21 cellular contexts compared by ENCODE assay signal in genomic region chr21:38208118-38208517, GRCh38. TPM values are rescaled to one million over a fixed set of nuclear protein-coding genes. Genes with fewer than 3 reads are reported as not detected.
A peak's percentile ranks its signal among the peaks of the same experiment; 100 is the strongest.
DNase-seq lines count a peak whose midpoint lies in the region; ATAC-seq and TF ChIP-seq lines count a peak whose summit lies in the region.
"Had no signal": no experiment of that assay in that cellular context is flagged by ENCODE, and none has a peak within 500 bp of the region (broad histone marks: within the 10 kb centered on the region; RNA-seq: fewer than 3 reads in every experiment).

No MANE protein-coding gene starts in this region.

- intact Hi-C loops in activated CD4-positive, alpha-beta T cell treated with anti-CD3 and anti-CD28 coated beads, Interleukin-2, amount 10 ng/mL, durations not matched to agents 24 days and 14 days (cut with micrococcal nuclease) = no loop called here
- intact Hi-C loops in activated T-helper 1 cell treated with anti-CD3 and anti-CD28 coated beads, Interleukin-12 subunit alpha, Interleukin-12 subunit beta, Interleukin-2, Interleukin-4 antibody, amounts not matched to agents 30 ng/mL and 10 ng/mL and 1 ng/mL, durations not matched to agents 14 hours and 24 hours and 36 hours (cut with micrococcal nuclease) = no loop called here

- H3K9me2 ChIP-seq in hepatocyte (replicated peaks; ENCODE audit: insufficient read depth) = no peaks in the 10 kb centered on the region

- H3K36me3 ChIP-seq in neutrophil (no peaks in the 10 kb centered on the region), hepatocyte (replicated peaks; ENCODE audit: insufficient read depth, low read depth) (no peaks in the 10 kb centered on the region)
- H3K36me3 ChIP-seq: SJCRH30 had no signal

- peaks cover 46 to 52% of the 10 kb centered on the region in 2 experiments for H3K4me1 ChIP-seq in neutrophil (ENCODE audit: control insufficient read depth in 1 of 2, insufficient read depth in 1 of 2, low read depth in 1 of 2, low read length in 1 of 2)
- H3K4me1 ChIP-seq in hepatocyte (ENCODE audit: insufficient read depth) = no peaks in the 10 kb centered on the region
- H3K4me1 ChIP-seq: A549, SJCRH30 had no signal

- peak; percentile 54 for DNase-seq in activated CD4-positive, alpha-beta T cell treated with anti-CD3 and anti-CD28 coated beads, Interleukin-2, amount 10 ng/mL, durations not matched to agents 24 days and 14 days
- no peak for DNase-seq in activated CD4-positive, alpha-beta T cell treated with anti-CD3 and anti-CD28 coated beads for 1 hour
- peak; percentile 40 for DNase-seq in Jurkat, Clone E6-1 (ENCODE audit: low read depth, low spot score)
- no peak for DNase-seq in activated T-helper 1 cell treated with anti-CD3 and anti-CD28 coated beads, Interleukin-12 subunit alpha, Interleukin-12 subunit beta, Interleukin-2, Interleukin-4 antibody, amounts not matched to agents 30 ng/mL and 10 ng/mL and 1 ng/mL, durations not matched to agents 14 hours and 24 hours and 36 hours (ENCODE audit: low spot score)
- no peak for DNase-seq in stimulated activated CD8-positive, alpha-beta memory T cell treated with anti-CD3 and anti-CD28 coated beads, Interleukin-4, amount 100 ng/mL, for 48 hours
- no peak for DNase-seq in hepatocyte (ENCODE audit: low spot score)
- DNase-seq: C1 segment of cervical spinal cord, DMS 273 treated with DMSO at 0.1 percent for 48 hours, H7, MM.1S, NCI-H1105, NCI-H1694, NCI-H2107, NCI-H226, NCI-H526 treated with DMSO at 0.1 percent for 48 hours, RPMI8226, SJCRH30 had no signal

- H3K27ac ChIP-seq in neutrophil (peak overlapping the region; percentile 56), hepatocyte (no peak overlapping the region)
- H3K27ac ChIP-seq: A549, SJCRH30 had no signal

- H3K4me2 ChIP-seq in hepatocyte = no peak overlapping the region
- H3K4me2 ChIP-seq: A549 had no signal

- H3K36me3 Mint-ChIP-seq in activated CD4-positive, alpha-beta T cell treated with anti-CD3 and anti-CD28 coated beads, Interleukin-2, amount 10 ng/mL, durations not matched to agents 24 days and 14 days (ENCODE audit: low read depth) = no peaks in the 10 kb centered on the region
- no peaks in the 10 kb centered on the region for H3K36me3 Mint-ChIP-seq in activated T-helper 1 cell treated with anti-CD3 and anti-CD28 coated beads, Interleukin-12 subunit alpha, Interleukin-12 subunit beta, Interleukin-2, Interleukin-4 antibody, amounts not matched to agents 30 ng/mL and 10 ng/mL and 1 ng/mL, durations not matched to agents 14 hours and 24 hours and 36 hours (ENCODE audit: low read depth)

- H3K4me3 Mint-ChIP-seq in activated CD4-positive, alpha-beta T cell treated with anti-CD3 and anti-CD28 coated beads, Interleukin-2, amount 10 ng/mL, durations not matched to agents 24 days and 14 days = no peak overlapping the region
- H3K4me3 Mint-ChIP-seq in activated T-helper 1 cell treated with anti-CD3 and anti-CD28 coated beads, Interleukin-12 subunit alpha, Interleukin-12 subunit beta, Interleukin-2, Interleukin-4 antibody, amounts not matched to agents 30 ng/mL and 10 ng/mL and 1 ng/mL, durations not matched to agents 14 hours and 24 hours and 36 hours = no peak overlapping the region

- H3K9me3 ChIP-seq in neutrophil (no peaks in the 10 kb centered on the region), hepatocyte (ENCODE audit: low read depth) (no peaks in the 10 kb centered on the region)
- H3K9me3 ChIP-seq: SJCRH30 had no signal

- H4K20me1 ChIP-seq in hepatocyte (ENCODE audit: insufficient read depth, poor library complexity, severe bottlenecking) = no peaks in the 10 kb centered on the region

- no peak overlapping the region for H2AFZ ChIP-seq in hepatocyte

- WGBS in hepatocyte (ENCODE audit: low lambda C conversion rate, missing lambda C conversion rate) = 67% methylated on average over 6 of the region's 6 CpGs

- no peak overlapping the region for H3K4me3 ChIP-seq in Jurkat, Clone E6-1 (ENCODE audit: low read length)
- H3K4me3 ChIP-seq in neutrophil (ENCODE audit: low read depth in 1 of 2, low read length in 1 of 2) (no peak overlapping the region), hepatocyte (no peak overlapping the region)
- H3K4me3 ChIP-seq: A549, SJCRH30 had no signal

- no peak overlapping the region for H3K27ac Mint-ChIP-seq in activated CD4-positive, alpha-beta T cell treated with anti-CD3 and anti-CD28 coated beads, Interleukin-2, amount 10 ng/mL, durations not matched to agents 24 days and 14 days
- H3K27ac Mint-ChIP-seq in activated T-helper 1 cell treated with anti-CD3 and anti-CD28 coated beads, Interleukin-12 subunit alpha, Interleukin-12 subunit beta, Interleukin-2, Interleukin-4 antibody, amounts not matched to agents 30 ng/mL and 10 ng/mL and 1 ng/mL, durations not matched to agents 14 hours and 24 hours and 36 hours = peak overlapping the region; percentile 11

- peaks cover 6% of the 10 kb centered on the region for H3K9me3 Mint-ChIP-seq in activated CD4-positive, alpha-beta T cell treated with anti-CD3 and anti-CD28 coated beads, Interleukin-2, amount 10 ng/mL, durations not matched to agents 24 days and 14 days
- H3K9me3 Mint-ChIP-seq in activated T-helper 1 cell treated with anti-CD3 and anti-CD28 coated beads, Interleukin-12 subunit alpha, Interleukin-12 subunit beta, Interleukin-2, Interleukin-4 antibody, amounts not matched to agents 30 ng/mL and 10 ng/mL and 1 ng/mL, durations not matched to agents 14 hours and 24 hours and 36 hours = no peaks in the 10 kb centered on the region

- no peak for TF ChIP-seq CTCF in neutrophil (IDR thresholded peaks at IDR 0.05)
- no peak for TF ChIP-seq CTCF in hepatocyte (IDR thresholded peaks at IDR 0.05; ENCODE audit: poor library complexity)

- H3K4me1 Mint-ChIP-seq in activated CD4-positive, alpha-beta T cell treated with anti-CD3 and anti-CD28 coated beads, Interleukin-2, amount 10 ng/mL, durations not matched to agents 24 days and 14 days = no peaks in the 10 kb centered on the region
- no peaks in the 10 kb centered on the region for H3K4me1 Mint-ChIP-seq in activated T-helper 1 cell treated with anti-CD3 and anti-CD28 coated beads, Interleukin-12 subunit alpha, Interleukin-12 subunit beta, Interleukin-2, Interleukin-4 antibody, amounts not matched to agents 30 ng/mL and 10 ng/mL and 1 ng/mL, durations not matched to agents 14 hours and 24 hours and 36 hours (ENCODE audit: low read depth)

- no peaks in the 10 kb centered on the region for H3K27me3 ChIP-seq in neutrophil
- H3K27me3 ChIP-seq in hepatocyte = peaks cover 10% of the 10 kb centered on the region
- H3K27me3 ChIP-seq: SJCRH30 had no signal

- no peaks in the 10 kb centered on the region for H3K79me2 ChIP-seq in hepatocyte

- no peak for ATAC-seq in GM18867 (IDR thresholded peaks at IDR 0.05; ENCODE audit: unreplicated experiment)
- ATAC-seq: A549, HepG2 had no signal

- H3K27me3 Mint-ChIP-seq in activated CD4-positive, alpha-beta T cell treated with anti-CD3 and anti-CD28 coated beads, Interleukin-2, amount 10 ng/mL, durations not matched to agents 24 days and 14 days = peaks cover 21% of the 10 kb centered on the region
- H3K27me3 Mint-ChIP-seq in activated T-helper 1 cell treated with anti-CD3 and anti-CD28 coated beads, Interleukin-12 subunit alpha, Interleukin-12 subunit beta, Interleukin-2, Interleukin-4 antibody, amounts not matched to agents 30 ng/mL and 10 ng/mL and 1 ng/mL, durations not matched to agents 14 hours and 24 hours and 36 hours (ENCODE audit: insufficient read depth) = peaks cover 11% of the 10 kb centered on the region

RNA-seq across cellular contexts. Expression of gene KCNJ15, which starts 48.7 kb away (rescaled TPM):
- total RNA-seq in activated CD4-positive, alpha-beta T cell treated with anti-CD3 and anti-CD28 coated beads, Interleukin-2, amount 10 ng/mL, durations not matched to agents 24 days and 14 days = 2.0 and 2.3 TPM in 2 replicates
- not detected for polyA plus RNA-seq in Jurkat, Clone E6-1 (2012; ENCODE audit: insufficient read depth, insufficient read length)
- total RNA-seq in activated T-helper 1 cell treated with anti-CD3 and anti-CD28 coated beads, Interleukin-12 subunit alpha, Interleukin-12 subunit beta, Interleukin-2, Interleukin-4 antibody, amounts not matched to agents 30 ng/mL and 10 ng/mL and 1 ng/mL, durations not matched to agents 14 hours and 24 hours and 36 hours = 1.6 and 1.7 TPM in 2 replicates
- total RNA-seq in hepatocyte = 0.40 and 0.43 TPM in 2 replicates
- polyA plus RNA-seq in hepatocyte = 0.27 and 0.88 TPM in 2 replicates
- total RNA-seq: H7, HepG2, SJCRH30 had no signal
- polyA plus RNA-seq: HepG2 had no signal

Comparison
In these comparisons a context has a peak if more than half of its experiments do, and no peak if none do; other contexts are left out.
1. DNase-seq: peak in activated CD4-positive, alpha-beta T cell treated with anti-CD3 and anti-CD28 coated beads, Interleukin-2, amount 10 ng/mL, durations not matched to agents 24 days and 14 days (single experiment) and Jurkat, Clone E6-1 (single experiment); none in activated CD4-positive, alpha-beta T cell treated with anti-CD3 and anti-CD28 coated beads for 1 hour (single experiment), activated T-helper 1 cell treated with anti-CD3 and anti-CD28 coated beads, Interleukin-12 subunit alpha, Interleukin-12 subunit beta, Interleukin-2, Interleukin-4 antibody, amounts not matched to agents 30 ng/mL and 10 ng/mL and 1 ng/mL, durations not matched to agents 14 hours and 24 hours and 36 hours (single experiment), stimulated activated CD8-positive, alpha-beta memory T cell treated with anti-CD3 and anti-CD28 coated beads, Interleukin-4, amount 100 ng/mL, for 48 hours (single experiment) and hepatocyte (single experiment).